19 cellular contexts compared by ENCODE assay signal in genomic region chr9:108683245-108683644, GRCh38.
"Had no signal": no experiment of that assay in that cellular context is flagged by ENCODE, and none has a peak within 500 bp of the region (broad histone marks: within the 10 kb centered on the region; RNA-seq: fewer than 3 reads in every experiment).

No MANE protein-coding gene starts in this region.

- H3K9me3 ChIP-seq: MG63, SK-N-SH had no signal

- DNase-seq: Karpas-422, KG1, MG63, NCI-H1092, NCI-H1105 treated with DMSO at 0.1 percent for 48 hours, NCI-H1417 treated with DMSO at 0.1 percent for 48 hours, NCI-H187, NCI-H2029, NCI-H2081 treated with DMSO at 0.1 percent for 48 hours, NCI-H2171, NCI-H226, NCI-H446, NCI-H510A, NCI-H524 treated with DMSO at 0.1 percent for 48 hours, NCI-H69, NCI-H774, RPMI8226, SHP77, SK-N-SH had no signal

- H3K27me3 ChIP-seq: MG63 had no signal

- H3K36me3 ChIP-seq: MG63 had no signal

- H3K4me3 ChIP-seq: MG63 had no signal
